ENCODE assay signal across 1 cellular context in genomic region chr7:12269100-12269895, GRCh38.
TF ChIP-seq lines count a peak whose summit lies in the region.

No MANE protein-coding gene starts in this region.

TF ChIP-seq in HepG2, 621 proteins besides CTCF, POLR2A, EP300 and RAD21 (continued from another document):
- no peak for TF ChIP-seq THAP9 (CRISPR knock-in tag; IDR thresholded peaks at IDR 0.05; ENCODE audit: borderline replicate concordance)
- TF ChIP-seq HNF4G (IDR thresholded peaks at IDR 0.05; ENCODE audit: borderline replicate concordance, low read depth, low read length): peak; percentile 76
- 0 out of 2 replicates have a peak, but pooled peaks have one; percentile 29 for TF ChIP-seq HNF4G (CRISPR knock-in tag; IDR thresholded peaks at IDR 0.05; ENCODE audit: borderline replicate concordance, low read depth)
- TF ChIP-seq CBX5 (CRISPR knock-in tag; IDR thresholded peaks at IDR 0.05; ENCODE audit: borderline replicate concordance): 0 out of 2 replicates have a peak, but pooled peaks have one; percentile 32
- peak; percentile 54 for TF ChIP-seq ZNF768 (CRISPR knock-in tag; IDR thresholded peaks at IDR 0.05)
- peak; percentile 97 for TF ChIP-seq CEBPB (IDR thresholded peaks at IDR 0.05; ENCODE audit: borderline replicate concordance, low read depth, low read length)
- TF ChIP-seq MAZ (IDR thresholded peaks at IDR 0.05; ENCODE audit: borderline replicate concordance, low read depth, low read length): no peak
- TF ChIP-seq MAZ (CRISPR knock-in tag; IDR thresholded peaks at IDR 0.05; ENCODE audit: low read depth): 0 out of 2 replicates have a peak, but pooled peaks have one; percentile 29
- TF ChIP-seq CREB1 (IDR thresholded peaks at IDR 0.05): no peak
- peak; percentile 17; the same call in 1 of the 2 replicates for TF ChIP-seq CREB1 (CRISPR knock-in tag; IDR thresholded peaks at IDR 0.05)
- peak; percentile 44; the same call in 1 of the 2 replicates for TF ChIP-seq ZNF644 (CRISPR knock-in tag; IDR thresholded peaks at IDR 0.05; ENCODE audit: low read depth)
- TF ChIP-seq, protein P1, sequence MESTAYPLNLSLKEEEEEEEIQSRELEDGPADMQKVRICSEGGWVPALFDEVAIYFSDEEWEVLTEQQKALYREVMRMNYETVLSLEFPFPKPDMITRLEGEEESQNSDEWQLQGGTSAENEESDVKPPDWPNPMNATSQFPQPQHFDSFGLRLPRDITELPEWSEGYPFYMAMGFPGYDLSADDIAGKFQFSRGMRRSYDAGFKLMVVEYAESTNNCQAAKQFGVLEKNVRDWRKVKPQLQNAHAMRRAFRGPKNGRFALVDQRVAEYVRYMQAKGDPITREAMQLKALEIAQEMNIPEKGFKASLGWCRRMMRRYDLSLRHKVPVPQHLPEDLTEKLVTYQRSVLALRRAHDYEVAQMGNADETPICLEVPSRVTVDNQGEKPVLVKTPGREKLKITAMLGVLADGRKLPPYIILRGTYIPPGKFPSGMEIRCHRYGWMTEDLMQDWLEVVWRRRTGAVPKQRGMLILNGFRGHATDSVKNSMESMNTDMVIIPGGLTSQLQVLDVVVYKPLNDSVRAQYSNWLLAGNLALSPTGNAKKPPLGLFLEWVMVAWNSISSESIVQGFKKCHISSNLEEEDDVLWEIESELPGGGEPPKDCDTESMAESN (CRISPR knock-in tag; conservative IDR thresholded peaks at IDR 0.05): 0 out of 2 replicates have a peak, but pooled peaks have one; percentile 34
- TF ChIP-seq ZMYM3 (CRISPR knock-in tag; IDR thresholded peaks at IDR 0.05): peak; percentile 66; the same call in 1 of the 2 replicates
- TF ChIP-seq ZNF124 (CRISPR knock-in tag; IDR thresholded peaks at IDR 0.05): no peak
- peak; percentile 86 for TF ChIP-seq ZEB1 (IDR thresholded peaks at IDR 0.05; ENCODE audit: insufficient replicate concordance, low read depth)
- no peak for TF ChIP-seq NR2F6 (IDR thresholded peaks at IDR 0.05)
- 0 out of 2 replicates have a peak, but pooled peaks have one; percentile 33 for TF ChIP-seq NR2F6 (CRISPR knock-in tag; IDR thresholded peaks at IDR 0.05)
- TF ChIP-seq RARA (CRISPR knock-in tag; IDR thresholded peaks at IDR 0.05): 0 out of 2 replicates have a peak, but pooled peaks have one; percentile 6
- TF ChIP-seq ZNF841 (CRISPR knock-in tag; IDR thresholded peaks at IDR 0.05; ENCODE audit: borderline replicate concordance): 0 out of 2 replicates have a peak, but pooled peaks have one; percentile 35
- TF ChIP-seq NONO (IDR thresholded peaks at IDR 0.05): no peak
- peak; percentile 57; the same call in 1 of the 2 replicates for TF ChIP-seq NONO (CRISPR knock-in tag; conservative IDR thresholded peaks at IDR 0.05)
- peak; percentile 40; the same call in 1 of the 2 replicates for TF ChIP-seq ZFX (CRISPR knock-in tag; IDR thresholded peaks at IDR 0.05; ENCODE audit: low read depth)
